Comparison of ENCODE assay signal across 8 cellular contexts in genomic region chr1:1069711-1070676, GRCh38. TPM values are rescaled to one million over a fixed set of nuclear protein-coding genes. Genes with fewer than 3 reads are reported as not detected.
DNase-seq lines count a peak whose midpoint lies in the region; ATAC-seq and TF ChIP-seq lines count a peak whose summit lies in the region.

No MANE protein-coding gene starts in this region.

- H3K27ac ChIP-seq in PC-9 (peak overlapping the region; percentile 87), heart right ventricle (no peak overlapping the region)

- H3K4me1 Mint-ChIP-seq in activated CD4-positive, alpha-beta T cell treated with anti-CD3 and anti-CD28 coated beads, Interleukin-2, amount 10 ng/mL, durations not matched to agents 7 days and 5 days: peaks cover 9% of the 10 kb centered on the region

- H3K9me3 ChIP-seq in PC-9 (ENCODE audit: insufficient read depth, low read depth): no peaks in the 10 kb centered on the region
- H3K9me3 ChIP-seq in heart right ventricle: no peaks in the 10 kb centered on the region

- H3K4me3 ChIP-seq in PC-9: peak overlapping the region; percentile 86
- H3K4me3 ChIP-seq in heart right ventricle: peak overlapping the region in 9 of 10 donors; percentile 35 to 57 (median 47)

- 58 to 62% methylated on average over 38 to 40 of the region's 40 CpGs for WGBS in heart right ventricle, 2 donors

- peak overlapping the region; percentile 25 for H3K4me3 Mint-ChIP-seq in activated CD4-positive, alpha-beta T cell treated with anti-CD3 and anti-CD28 coated beads, Interleukin-2, amount 10 ng/mL, durations not matched to agents 7 days and 5 days

- ATAC-seq in heart right ventricle (peak in 2 of 8 donors; percentile 5 to 10), HG03097 (IDR thresholded peaks at IDR 0.05; ENCODE audit: low FRiP score, unreplicated experiment) (no peak), GM18861 (IDR thresholded peaks at IDR 0.05; ENCODE audit: unreplicated experiment) (no peak)
- ATAC-seq in stimulated activated naive CD8-positive, alpha-beta T cell treated with anti-CD3 and anti-CD28 coated beads, Interleukin-15, Interleukin-2, amounts not matched to agents 100 U/mL and 50 U/mL, for 24 hours: peak; percentile 11

- POLR2A ChIA-PET in activated CD4-positive, alpha-beta T cell treated with anti-CD3 and anti-CD28 coated beads, Interleukin-2, amount 10 ng/mL, durations not matched to agents 7 days and 5 days (lab: Charles Lee): no interaction called here
- POLR2A ChIA-PET in PC-9 (lab: Charles Lee; ENCODE audit: unreplicated experiment): no interaction called here

- H3K4me1 ChIP-seq in PC-9 (replicated peaks; ENCODE audit: insufficient read depth) (peaks cover 52% of the 10 kb centered on the region), heart right ventricle (peaks cover 4 to 19% (median 13%) of the 10 kb centered on the region in 9 donors)

- H3K27me3 Mint-ChIP-seq in activated CD4-positive, alpha-beta T cell treated with anti-CD3 and anti-CD28 coated beads, Interleukin-2, amount 10 ng/mL, durations not matched to agents 7 days and 5 days: no peaks in the 10 kb centered on the region

- H4K20me1 ChIP-seq in PC-9 (ENCODE audit: insufficient read depth): no peaks in the 10 kb centered on the region

- DNase-seq in activated CD4-positive, alpha-beta T cell treated with anti-CD3 and anti-CD28 coated beads, Interleukin-2, amount 10 ng/mL, durations not matched to agents 7 days and 5 days: no peak
- no peak for DNase-seq in activated CD4-positive, alpha-beta T cell treated with anti-CD3 and anti-CD28 coated beads, Interleukin-2, amount 50 U/mL, for 4 hours
- peak; percentile 86 to 88 for DNase-seq in PC-9
- DNase-seq in heart right ventricle: no peak
- no peak for DNase-seq in stimulated activated naive CD8-positive, alpha-beta T cell treated with anti-CD3 and anti-CD28 coated beads, Interleukin-15, Interleukin-2, amounts not matched to agents 100 U/mL and 50 U/mL, for 24 hours
- DNase-seq in ACHN: no peak

- H3K9me2 ChIP-seq in PC-9 (ENCODE audit: insufficient read depth): no peaks in the 10 kb centered on the region

- H3K9me3 Mint-ChIP-seq in activated CD4-positive, alpha-beta T cell treated with anti-CD3 and anti-CD28 coated beads, Interleukin-2, amount 10 ng/mL, durations not matched to agents 7 days and 5 days: no peaks in the 10 kb centered on the region

- H3K27me3 ChIP-seq in PC-9 (ENCODE audit: insufficient read depth, low read depth) (no peaks in the 10 kb centered on the region), heart right ventricle (peaks cover 22 to 78% (median 70%) of the 10 kb centered on the region in 7 donors)

- peaks cover 33% of the 10 kb centered on the region for H3K79me2 ChIP-seq in PC-9 (ENCODE audit: low read depth)

- H3K36me3 ChIP-seq in PC-9 (ENCODE audit: low read depth) (no peaks in the 10 kb centered on the region), heart right ventricle (no peaks in the 10 kb centered on the region)

- H3F3A ChIP-seq in PC-9 (ENCODE audit: insufficient read depth, low read depth): peaks cover 71% of the 10 kb centered on the region

- H2AFZ ChIP-seq in PC-9: no peak overlapping the region; the same call in 1 of the 2 replicates

- no peaks in the 10 kb centered on the region for H3K36me3 Mint-ChIP-seq in activated CD4-positive, alpha-beta T cell treated with anti-CD3 and anti-CD28 coated beads, Interleukin-2, amount 10 ng/mL, durations not matched to agents 7 days and 5 days (ENCODE audit: low read depth)

- H3K4me2 ChIP-seq in PC-9: peak overlapping the region; percentile 76

- intact Hi-C loops in PC-9 (cut with micrococcal nuclease; ENCODE audit: unreplicated experiment): loop anchor here (5.0 kb wide), 2 partner anchors 48 to 68 kb away; partner anchors contain the start of genes AGRN and HES4
- intact Hi-C loops in heart right ventricle (cut with DNase I): loop anchor here in 4 of 10 donors (5.0 to 10.0 kb wide), 4 partner anchors 38 to 193 kb away; partner anchors contain the start of genes ISG15 (in 1 of the 4) and PERM1 (in 1 of the 4)

- BruUV-seq in PC-9 (replicated peaks; lab: Mats Ljungman, UMichigan): no TSS peak

- CTCF ChIA-PET in activated CD4-positive, alpha-beta T cell treated with anti-CD3 and anti-CD28 coated beads, Interleukin-2, amount 10 ng/mL, durations not matched to agents 7 days and 5 days (lab: Charles Lee): interaction anchor here (1.1 kb wide), 2 partner anchors 24 to 47 kb away, joined by 3 read pairs; no protein-coding TSS in a partner anchor
- CTCF ChIA-PET in PC-9 (lab: Charles Lee): interaction anchor here (0.5 kb wide), 1 partner anchor 79 kb away, joined by 3 read pairs; no protein-coding TSS in a partner anchor

- H3K27ac Mint-ChIP-seq in activated CD4-positive, alpha-beta T cell treated with anti-CD3 and anti-CD28 coated beads, Interleukin-2, amount 10 ng/mL, durations not matched to agents 7 days and 5 days: no peak overlapping the region

- in situ Hi-C loops in ACHN (cut with HindIII; ENCODE audit: low pct_ligation_motif_present, low pct_unique_long_range_greater_than_20kb, low sequenced_read_pairs): no loop called here

- TF ChIP-seq CTCF in PC-9 (conservative IDR thresholded peaks at IDR 0.05): no peak
- TF ChIP-seq CTCF in heart right ventricle (IDR thresholded peaks at IDR 0.05): no peak

RNA-seq across cellular contexts. Expression of gene RNF223, which starts 4.1 kb away (rescaled TPM):
- not detected for total RNA-seq in activated CD4-positive, alpha-beta T cell treated with anti-CD3 and anti-CD28 coated beads, Interleukin-2, amount 10 ng/mL, durations not matched to agents 7 days and 5 days
- total RNA-seq in PC-9 (2021) (3.2 and 3.6 TPM in 2 replicates), heart right ventricle (not detected)
- not detected for polyA plus RNA-seq in heart right ventricle

RNA-seq across cellular contexts. Expression of gene C1orf159, which starts 45.9 kb away (rescaled TPM):
- total RNA-seq in activated CD4-positive, alpha-beta T cell treated with anti-CD3 and anti-CD28 coated beads, Interleukin-2, amount 10 ng/mL, durations not matched to agents 7 days and 5 days: 10 to 100 TPM; 18.0 to 22.0 TPM
- total RNA-seq in PC-9 (2021) (26.6 and 31.1 TPM in 2 replicates), heart right ventricle (1 to 10 TPM; 2.9 to 6.0 (median 3.5) TPM)
- polyA plus RNA-seq in heart right ventricle: 10 to 100 TPM in 1 of 2 donors, 1 to 10 TPM in 1; 7.1 to 14.0 TPM

RNA-seq across cellular contexts. Expression of gene AGRN, which starts 50.1 kb away (rescaled TPM):
- total RNA-seq in activated CD4-positive, alpha-beta T cell treated with anti-CD3 and anti-CD28 coated beads, Interleukin-2, amount 10 ng/mL, durations not matched to agents 7 days and 5 days: 1 to 10 TPM; 7.4 to 8.3 TPM
- total RNA-seq in PC-9 (2021) (278 and 381 TPM in 2 replicates), heart right ventricle (10 to 100 TPM; 12.7 to 33.9 (median 18.3) TPM)
- polyA plus RNA-seq in heart right ventricle: 10 to 100 TPM; 11.5 to 30.7 TPM

RNA-seq across cellular contexts. Expression of gene ISG15, which starts 56.7 kb away (rescaled TPM):
- 100 to 1,000 TPM; 237 to 332 TPM for total RNA-seq in activated CD4-positive, alpha-beta T cell treated with anti-CD3 and anti-CD28 coated beads, Interleukin-2, amount 10 ng/mL, durations not matched to agents 7 days and 5 days
- total RNA-seq in PC-9 (2021): 20.9 and 37.7 TPM in 2 replicates
- total RNA-seq in heart right ventricle: 100 to 1,000 TPM in 1 of 10 donors, 10 to 100 TPM in 8, 1 to 10 TPM in 1; 9.8 to 169 (median 20.9) TPM
- polyA plus RNA-seq in heart right ventricle: 100 to 1,000 TPM in 1 of 2 donors, 10 to 100 TPM in 1; 51.7 to 186 TPM

Comparison
In these comparisons a context has a peak if more than half of its experiments do, and no peak if none do; other contexts are left out.
1. DNase-seq: peak in PC-9 (2 of 2); none in activated CD4-positive, alpha-beta T cell treated with anti-CD3 and anti-CD28 coated beads, Interleukin-2, amount 10 ng/mL, durations not matched to agents 7 days and 5 days (single experiment), activated CD4-positive, alpha-beta T cell treated with anti-CD3 and anti-CD28 coated beads, Interleukin-2, amount 50 U/mL, for 4 hours (0 of 2), heart right ventricle (0 of 2), stimulated activated naive CD8-positive, alpha-beta T cell treated with anti-CD3 and anti-CD28 coated beads, Interleukin-15, Interleukin-2, amounts not matched to agents 100 U/mL and 50 U/mL, for 24 hours (single experiment) and ACHN (single experiment).